Comparison of ENCODE assay signal across 9 cellular contexts in genomic region chr17:36937001-36937960, GRCh38. TPM values are rescaled to one million over a fixed set of nuclear protein-coding genes. Genes with fewer than 3 reads are reported as not detected.
DNase-seq lines count a peak whose midpoint lies in the region; ATAC-seq and TF ChIP-seq lines count a peak whose summit lies in the region.
"Had no signal": no experiment of that assay in that cellular context is flagged by ENCODE, and none has a peak within 500 bp of the region (broad histone marks: within the 10 kb centered on the region; RNA-seq: fewer than 3 reads in every experiment).

TSS of gene LHX1 (plus strand) at chr17:36937475. CDS start at chr17:36938198, 723 bp downstream.

- H3K36me3 ChIP-seq in vagina: no peaks in the 10 kb centered on the region
- H3K36me3 ChIP-seq in left lung: no peaks in the 10 kb centered on the region

- ATAC-seq in left lung (no peak), HG03521 (IDR thresholded peaks at IDR 0.05; ENCODE audit: unreplicated experiment) (no peak)

- H3K27ac Mint-ChIP-seq in brain: peak within 1 kb of the TSS in 3 of 5 experiments; percentile 56 to 92 (median 88)
- no peak within 1 kb of the TSS for H3K27ac Mint-ChIP-seq in neural crest cell (ENCODE audit: unreplicated experiment)

- TF ChIP-seq POLR2A in vagina (IDR thresholded peaks at IDR 0.05): no peak

- no peaks in the 10 kb centered on the region for H3K9me3 Mint-ChIP-seq in brain
- H3K9me3 Mint-ChIP-seq in neural crest cell: no peaks in the 10 kb centered on the region

- H3K27me3 ChIP-seq in vagina (peaks cover 68% of the 10 kb centered on the region), left lung (peaks cover 100% of the 10 kb centered on the region in 2 donors)

- H3K4me3 Mint-ChIP-seq in brain (peak within 1 kb of the TSS; percentile 82 to 88 (median 82)), neural crest cell (peak within 1 kb of the TSS; percentile 82)

- no peaks in the 10 kb centered on the region for H3K9me3 ChIP-seq in vagina
- no peaks in the 10 kb centered on the region for H3K9me3 ChIP-seq in left lung

- no peak within 1 kb of the TSS for H3K27ac ChIP-seq in vagina
- no peak within 1 kb of the TSS for H3K27ac ChIP-seq in left lung

- DNase-seq in ELF-1 (ENCODE audit: low read depth, low spot score) (peak; percentile 45), M059J (ENCODE audit: low read depth) (peak; percentile 40), neural crest cell (ENCODE audit: low read depth, low spot score) (no peak), vagina (ENCODE audit: extremely low spot score in 2 of 2) (no peak), left lung (no peak), superior temporal gyrus (ENCODE audit: extremely low spot score) (no peak)
- DNase-seq: SHP77 treated with DMSO at 0.1 percent for 48 hours had no signal

- H3K4me3 ChIP-seq in vagina (peak within 1 kb of the TSS in 1 of 2 donors; percentile 30), left lung (peak within 1 kb of the TSS in 1 of 2 donors; percentile 3)

- peaks cover 100% of the 10 kb centered on the region for H3K27me3 Mint-ChIP-seq in brain
- peaks cover 100% of the 10 kb centered on the region for H3K27me3 Mint-ChIP-seq in neural crest cell (ENCODE audit: low read depth)

- peaks cover 72% of the 10 kb centered on the region for H3K4me1 ChIP-seq in vagina
- peaks cover 10 to 68% of the 10 kb centered on the region in 2 donors for H3K4me1 ChIP-seq in left lung

- no peaks in the 10 kb centered on the region for H3K36me3 Mint-ChIP-seq in brain
- H3K36me3 Mint-ChIP-seq in neural crest cell (ENCODE audit: low read depth): peaks cover 4% of the 10 kb centered on the region

- no peak for TF ChIP-seq CTCF in brain (conservative IDR thresholded peaks at IDR 0.05)
- no peak for TF ChIP-seq CTCF in neural crest cell (conservative IDR thresholded peaks at IDR 0.05)
- TF ChIP-seq CTCF in vagina (IDR thresholded peaks at IDR 0.05): no peak
- no peak for TF ChIP-seq CTCF in left lung (IDR thresholded peaks at IDR 0.05)

- peaks cover 70% of the 10 kb centered on the region for H3K4me1 Mint-ChIP-seq in brain
- peaks cover 52% of the 10 kb centered on the region for H3K4me1 Mint-ChIP-seq in neural crest cell

- intact Hi-C loops in vagina (cut with DNase I): no loop called here
- intact Hi-C loops in left lung (cut with DNase I): no loop called here

RNA-seq across cellular contexts. Expression of gene LHX1, which starts in this region (rescaled TPM):
- 0.81 and 3.5 TPM in 2 replicates for total RNA-seq in M059J (2014; rRNA removed; shearing (Covaris generic))
- polyA plus RNA-seq in brain (ENCODE audit: insufficient read depth, low read depth, low replicate concordance): not detected
- 0.43 and 1.1 TPM in 2 replicates for total RNA-seq in neural crest cell
- total RNA-seq in vagina: not detected
- total RNA-seq in left lung: not detected

Comparison
In these comparisons a context has a peak if more than half of its experiments do, and no peak if none do; other contexts are left out.
1. DNase-seq: peak in ELF-1 (single experiment) and M059J (single experiment); none in neural crest cell (single experiment), vagina (0 of 2), left lung (0 of 2) and superior temporal gyrus (single experiment).